ENCODE assay signal across 1 cellular context in the genomic region with DNA sequence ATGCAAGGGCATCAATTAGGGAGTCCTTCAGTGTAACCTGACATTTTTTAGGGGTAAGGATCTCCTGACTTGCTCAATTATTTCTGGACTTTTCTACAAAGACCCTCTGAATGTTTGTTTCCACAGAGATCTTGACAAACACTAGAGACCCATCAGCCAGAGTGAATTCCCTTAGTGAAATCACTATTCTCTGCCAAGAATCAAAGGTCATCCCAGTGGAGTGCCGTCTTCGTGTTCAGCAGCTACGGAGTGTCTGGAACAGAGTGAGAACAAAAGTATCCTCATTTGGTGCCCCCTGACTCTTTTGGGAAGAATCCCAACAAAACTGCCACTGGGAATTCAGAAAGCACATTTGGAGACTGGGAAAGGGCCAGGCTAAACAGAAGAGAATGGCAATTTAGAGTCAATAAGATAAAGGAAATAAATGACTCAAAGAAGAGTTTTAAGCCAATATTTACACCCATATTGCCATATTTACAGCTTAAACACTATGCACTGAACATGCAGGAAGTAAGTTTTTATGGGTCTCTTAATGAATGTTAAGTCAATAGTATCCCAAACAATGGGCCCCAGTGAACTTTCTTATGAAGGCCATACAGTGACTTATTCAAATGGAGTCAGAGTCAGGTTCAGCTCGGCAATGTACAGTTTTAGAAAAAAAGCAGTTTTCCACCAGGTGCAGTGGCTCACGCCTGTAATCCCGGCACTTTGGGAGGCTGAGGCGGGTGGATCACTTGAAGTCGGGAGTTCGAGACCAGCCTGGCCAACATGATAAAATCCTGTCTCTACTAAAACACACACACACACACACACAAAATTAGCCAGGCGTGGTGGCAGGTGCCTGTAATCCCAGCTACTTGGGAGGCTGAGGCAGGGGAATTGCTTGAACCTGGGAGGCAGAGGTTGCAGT.
TF ChIP-seq lines count a peak whose summit lies in the region.

No MANE protein-coding gene starts in this region.

TF ChIP-seq in HepG2, 621 proteins besides CTCF, POLR2A, EP300 and RAD21 (continued from another document):
- TF ChIP-seq, protein P1, sequence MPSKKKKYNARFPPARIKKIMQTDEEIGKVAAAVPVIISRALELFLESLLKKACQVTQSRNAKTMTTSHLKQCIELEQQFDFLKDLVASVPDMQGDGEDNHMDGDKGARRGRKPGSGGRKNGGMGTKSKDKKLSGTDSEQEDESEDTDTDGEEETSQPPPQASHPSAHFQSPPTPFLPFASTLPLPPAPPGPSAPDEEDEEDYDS (CRISPR knock-in tag; IDR thresholded peaks at IDR 0.05), result no peak
- peak; percentile 19; the same call in 1 of the 2 replicates for TF ChIP-seq KAT8 (CRISPR knock-in tag; IDR thresholded peaks at IDR 0.05)
- TF ChIP-seq TCF7 (IDR thresholded peaks at IDR 0.05; ENCODE audit: low read depth), result peak; percentile 68
- TF ChIP-seq ZNF878 (CRISPR knock-in tag; IDR thresholded peaks at IDR 0.05), result 0 out of 2 replicates have a peak, but pooled peaks have one; percentile 51
